ENCODE assay signal across 23 cellular contexts in genomic region chr22:26287382-26288228, GRCh38.
A peak's percentile ranks its signal among the peaks of the same experiment; 100 is the strongest.
DNase-seq lines count a peak whose midpoint lies in the region; ATAC-seq and TF ChIP-seq lines count a peak whose summit lies in the region.
"Had no signal": no experiment of that assay in that cellular context is flagged by ENCODE, and none has a peak within 500 bp of the region (broad histone marks: within the 10 kb centered on the region; RNA-seq: fewer than 3 reads in every experiment).

No MANE protein-coding gene starts in this region.

- ATAC-seq in natural killer cell: peak in 2 of 3 donors; percentile 34 to 61
- ATAC-seq in HG03139 (IDR thresholded peaks at IDR 0.05; ENCODE audit: unreplicated experiment): no peak
- ATAC-seq: GM23338, PC-3, T-helper 17 cell had no signal

- H3K27ac Mint-ChIP-seq in natural killer cell: no peak overlapping the region
- H3K27ac Mint-ChIP-seq: CD4-positive, CD25-positive, alpha-beta regulatory T cell; GM23338; H9; T-helper 17 cell had no signal

- H3K4me1 ChIP-seq in BLaER1 (peaks cover 93% of the 10 kb centered on the region), osteoblast (ENCODE audit: insufficient read depth, low read length) (no peaks in the 10 kb centered on the region)
- H3K4me1 ChIP-seq: BE2C had no signal

- no peaks in the 10 kb centered on the region for H3K36me3 ChIP-seq in BLaER1
- no peaks in the 10 kb centered on the region for H3K36me3 ChIP-seq in osteoblast (ENCODE audit: insufficient read depth, low read length)
- H3K36me3 ChIP-seq: BE2C had no signal

- TF ChIP-seq CTCF in natural killer cell (IDR thresholded peaks at IDR 0.05) (no peak), osteoblast (IDR thresholded peaks at IDR 0.05; ENCODE audit: extremely low read depth, low read depth, low read length) (no peak)

- peak overlapping the region; percentile 67 for H3K9ac ChIP-seq in BLaER1
- H3K9ac ChIP-seq: SK-N-SH had no signal

- no peaks in the 10 kb centered on the region for H3K36me3 Mint-ChIP-seq in natural killer cell
- H3K36me3 Mint-ChIP-seq: CD4-positive, CD25-positive, alpha-beta regulatory T cell had no signal

- H3K4me3 ChIP-seq in BLaER1 (peak overlapping the region; percentile 43), osteoblast (ENCODE audit: insufficient read depth, low read length) (no peak overlapping the region)
- H3K4me3 ChIP-seq: GM23338 had no signal

- H3K4me2 ChIP-seq in BLaER1 (peak overlapping the region; percentile 85), osteoblast (ENCODE audit: insufficient read depth, low read length) (no peak overlapping the region)
- H3K4me2 ChIP-seq: GM23338, SK-N-SH had no signal

- peak overlapping the region; percentile 87 for H3K27ac ChIP-seq in BLaER1
- H3K27ac ChIP-seq in caudate nucleus (ENCODE audit: low read depth, low read length): no peak overlapping the region
- H3K27ac ChIP-seq in osteoblast (ENCODE audit: low read depth, low read length): no peak overlapping the region

- peak; percentile 38 for DNase-seq in G401 (ENCODE audit: low spot score)
- DNase-seq in NCI-H446 treated with DMSO at 0.1 percent for 48 hours (lab: John Stamatoyannopoulos, UW): peak; percentile 30
- DNase-seq in natural killer cell: no peak
- no peak for DNase-seq in caudate nucleus (lab: John Stamatoyannopoulos, UW)
- DNase-seq in osteoblast (ENCODE audit: insufficient read length, low spot score, missing footprints): no peak
- DNase-seq: BE2C; CD4-positive, CD25-positive, alpha-beta regulatory T cell; DMS53; H9; Kasumi-1; NCI-H1105; NCI-H146; NCI-H1930; NCI-H226; NCI-H524; NCI-H774; NK-92 treated with Interleukin-12 subunit alpha and Interleukin-12 subunit beta, amount 100 ng/mL, for 24 hours; PC-3; SK-N-SH; T-helper 17 cell had no signal

- no peak overlapping the region for H2AFZ ChIP-seq in osteoblast (ENCODE audit: low read length)
- H2AFZ ChIP-seq: GM23338 had no signal

- H3K4me3 Mint-ChIP-seq in natural killer cell: peak overlapping the region; percentile 13
- H3K4me3 Mint-ChIP-seq: CD4-positive, CD25-positive, alpha-beta regulatory T cell; GM23338; H9; T-helper 17 cell had no signal

- in situ Hi-C loops in G401 (cut with HindIII; ENCODE audit: low sequenced_read_pairs): no loop called here

- peaks cover 11 to 13% of the 10 kb centered on the region in 2 donors for H3K4me1 Mint-ChIP-seq in natural killer cell
- H3K4me1 Mint-ChIP-seq: CD4-positive, CD25-positive, alpha-beta regulatory T cell; T-helper 17 cell had no signal

- peaks cover 15 to 22% of the 10 kb centered on the region in 2 donors for H3K27me3 Mint-ChIP-seq in natural killer cell (ENCODE audit: low read depth in 2 of 2)

- H4K20me1 ChIP-seq in BLaER1: no peaks in the 10 kb centered on the region
- no peaks in the 10 kb centered on the region for H4K20me1 ChIP-seq in osteoblast (ENCODE audit: insufficient read depth, low read length)

- no peaks in the 10 kb centered on the region for H3K9me3 ChIP-seq in BLaER1
- H3K9me3 ChIP-seq in osteoblast (ENCODE audit: low read depth, low read length): no peaks in the 10 kb centered on the region
- H3K9me3 ChIP-seq: BE2C, SK-N-SH had no signal

- no peaks in the 10 kb centered on the region for H3K79me2 ChIP-seq in osteoblast (ENCODE audit: insufficient read depth, low read length)

- no peaks in the 10 kb centered on the region for H3K9me3 Mint-ChIP-seq in natural killer cell
- H3K9me3 Mint-ChIP-seq: GM23338 had no signal

- H3K27me3 ChIP-seq in BLaER1 (no peaks in the 10 kb centered on the region), osteoblast (ENCODE audit: insufficient read depth, low read length) (no peaks in the 10 kb centered on the region)
- H3K27me3 ChIP-seq: BE2C had no signal

- intact Hi-C loops in natural killer cell (cut with micrococcal nuclease): no loop called here

Comparison
In these comparisons a context has a peak if more than half of its experiments do, and no peak if none do; other contexts are left out.
1. DNase-seq: peak in G401 (single experiment) and NCI-H446 treated with DMSO at 0.1 percent for 48 hours (single experiment); none in natural killer cell (single experiment), caudate nucleus (0 of 61) and osteoblast (single experiment).